In the genomic region with DNA sequence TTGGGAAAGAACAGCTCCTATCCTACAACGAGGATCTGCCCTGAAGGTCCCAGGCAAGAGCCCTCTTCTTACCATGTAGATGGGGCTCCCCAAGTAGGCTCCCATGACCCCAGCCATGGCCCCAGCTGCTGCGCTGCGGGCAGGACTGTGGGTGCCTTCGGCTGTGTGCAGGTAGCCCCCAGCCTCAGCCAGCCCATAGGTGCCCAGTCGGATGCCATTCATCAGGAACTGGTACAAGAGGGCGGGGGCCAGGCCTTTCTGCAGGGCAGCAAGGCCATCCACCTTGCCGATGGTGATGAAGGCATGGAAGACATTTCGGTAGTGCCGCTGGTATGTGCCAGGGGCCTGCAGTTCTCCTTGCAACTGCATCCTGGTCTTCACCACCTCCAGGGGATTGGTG, we compare ENCODE assay signal across 1 cellular context.
TF ChIP-seq lines count a peak whose summit lies in the region.

No MANE protein-coding gene starts in this region.

TF ChIP-seq in SK-N-SH treated with all-trans-retinoic acid at 6 μM for 48 hours, 23 proteins besides CTCF, POLR2A, EP300 and RAD21 (continued from another document):
- TF ChIP-seq, protein P1, sequence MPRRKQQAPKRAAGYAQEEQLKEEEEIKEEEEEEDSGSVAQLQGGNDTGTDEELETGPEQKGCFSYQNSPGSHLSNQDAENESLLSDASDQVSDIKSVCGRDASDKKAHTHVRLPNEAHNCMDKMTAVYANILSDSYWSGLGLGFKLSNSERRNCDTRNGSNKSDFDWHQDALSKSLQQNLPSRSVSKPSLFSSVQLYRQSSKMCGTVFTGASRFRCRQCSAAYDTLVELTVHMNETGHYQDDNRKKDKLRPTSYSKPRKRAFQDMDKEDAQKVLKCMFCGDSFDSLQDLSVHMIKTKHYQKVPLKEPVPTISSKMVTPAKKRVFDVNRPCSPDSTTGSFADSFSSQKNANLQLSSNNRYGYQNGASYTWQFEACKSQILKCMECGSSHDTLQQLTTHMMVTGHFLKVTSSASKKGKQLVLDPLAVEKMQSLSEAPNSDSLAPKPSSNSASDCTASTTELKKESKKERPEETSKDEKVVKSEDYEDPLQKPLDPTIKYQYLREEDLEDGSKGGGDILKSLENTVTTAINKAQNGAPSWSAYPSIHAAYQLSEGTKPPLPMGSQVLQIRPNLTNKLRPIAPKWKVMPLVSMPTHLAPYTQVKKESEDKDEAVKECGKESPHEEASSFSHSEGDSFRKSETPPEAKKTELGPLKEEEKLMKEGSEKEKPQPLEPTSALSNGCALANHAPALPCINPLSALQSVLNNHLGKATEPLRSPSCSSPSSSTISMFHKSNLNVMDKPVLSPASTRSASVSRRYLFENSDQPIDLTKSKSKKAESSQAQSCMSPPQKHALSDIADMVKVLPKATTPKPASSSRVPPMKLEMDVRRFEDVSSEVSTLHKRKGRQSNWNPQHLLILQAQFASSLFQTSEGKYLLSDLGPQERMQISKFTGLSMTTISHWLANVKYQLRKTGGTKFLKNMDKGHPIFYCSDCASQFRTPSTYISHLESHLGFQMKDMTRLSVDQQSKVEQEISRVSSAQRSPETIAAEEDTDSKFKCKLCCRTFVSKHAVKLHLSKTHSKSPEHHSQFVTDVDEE (CRISPR knock-in tag; IDR thresholded peaks at IDR 0.05), result no peak
- TF ChIP-seq CSDC2 (CRISPR knock-in tag; IDR thresholded peaks at IDR 0.05), result no peak
- no peak for TF ChIP-seq BACH2 (CRISPR knock-in tag; IDR thresholded peaks at IDR 0.05; ENCODE audit: borderline replicate concordance)
- no peak for TF ChIP-seq ZFP3 (CRISPR knock-in tag; IDR thresholded peaks at IDR 0.05)
- TF ChIP-seq RARB (CRISPR knock-in tag; IDR thresholded peaks at IDR 0.05), result no peak
- no peak for TF ChIP-seq PPARA (CRISPR knock-in tag; IDR thresholded peaks at IDR 0.05; ENCODE audit: borderline replicate concordance)
- no peak for TF ChIP-seq SNAI2 (CRISPR knock-in tag; IDR thresholded peaks at IDR 0.05)
- TF ChIP-seq, protein P2, sequence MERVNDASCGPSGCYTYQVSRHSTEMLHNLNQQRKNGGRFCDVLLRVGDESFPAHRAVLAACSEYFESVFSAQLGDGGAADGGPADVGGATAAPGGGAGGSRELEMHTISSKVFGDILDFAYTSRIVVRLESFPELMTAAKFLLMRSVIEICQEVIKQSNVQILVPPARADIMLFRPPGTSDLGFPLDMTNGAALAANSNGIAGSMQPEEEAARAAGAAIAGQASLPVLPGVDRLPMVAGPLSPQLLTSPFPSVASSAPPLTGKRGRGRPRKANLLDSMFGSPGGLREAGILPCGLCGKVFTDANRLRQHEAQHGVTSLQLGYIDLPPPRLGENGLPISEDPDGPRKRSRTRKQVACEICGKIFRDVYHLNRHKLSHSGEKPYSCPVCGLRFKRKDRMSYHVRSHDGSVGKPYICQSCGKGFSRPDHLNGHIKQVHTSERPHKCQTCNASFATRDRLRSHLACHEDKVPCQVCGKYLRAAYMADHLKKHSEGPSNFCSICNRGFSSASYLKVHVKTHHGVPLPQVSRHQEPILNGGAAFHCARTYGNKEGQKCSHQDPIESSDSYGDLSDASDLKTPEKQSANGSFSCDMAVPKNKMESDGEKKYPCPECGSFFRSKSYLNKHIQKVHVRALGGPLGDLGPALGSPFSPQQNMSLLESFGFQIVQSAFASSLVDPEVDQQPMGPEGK (CRISPR knock-in tag; IDR thresholded peaks at IDR 0.05; ENCODE audit: borderline replicate concordance), result no peak
- TF ChIP-seq ZNF70 (CRISPR knock-in tag; IDR thresholded peaks at IDR 0.05), result no peak
- no peak for TF ChIP-seq ZNF8 (CRISPR knock-in tag; IDR thresholded peaks at IDR 0.05)
- TF ChIP-seq TOX (CRISPR knock-in tag; IDR thresholded peaks at IDR 0.05; ENCODE audit: borderline replicate concordance), result no peak
- no peak for TF ChIP-seq ARNTL (CRISPR knock-in tag; IDR thresholded peaks at IDR 0.05; ENCODE audit: borderline replicate concordance, low read depth)
